In genomic region chr2:25981596-25982272, GRCh38 we compare ENCODE assay signal across 8 cellular contexts. TPM values are rescaled to one million over a fixed set of nuclear protein-coding genes. Genes with fewer than 3 reads are reported as not detected.
A peak's percentile ranks its signal among the peaks of the same experiment; 100 is the strongest.
DNase-seq lines count a peak whose midpoint lies in the region; ATAC-seq and TF ChIP-seq lines count a peak whose summit lies in the region.

No MANE protein-coding gene starts in this region.

- DNase-seq in COLO668 (lab: John Stamatoyannopoulos, UW; ENCODE audit: unreplicated experiment) (peak; percentile 32), NT2/D1 (ENCODE audit: low read depth, low spot score) (no peak), dorsolateral prefrontal cortex (peak in 1 of 10 donors; percentile 38), transverse colon (no peak), ureter (ENCODE audit: low spot score) (no peak), SKM-1 (lab: John Stamatoyannopoulos, UW; ENCODE audit: unreplicated experiment) (no peak)

- TF ChIP-seq EP300 in transverse colon (IDR thresholded peaks at IDR 0.05; ENCODE audit: low read depth) = no peak

- WGBS in mesodermal cell (ENCODE audit: insufficient coverage in 2 of 2), 2 experiments = 16 to 25% methylated on average over 35 to 36 of the region's 44 CpGs
- WGBS in transverse colon (ENCODE audit: low coverage in 1 of 2), 2 donors = 3% methylated on average over 20 of the region's 44 CpGs; no CpG with 5 or more reads in 1 of the 2 donors

- H3K27me3 ChIP-seq in NT2/D1 (ENCODE audit: insufficient read depth, insufficient read length) (no peaks in the 10 kb centered on the region), dorsolateral prefrontal cortex (no peaks in the 10 kb centered on the region), transverse colon (no peaks in the 10 kb centered on the region)

- intact Hi-C loops in dorsolateral prefrontal cortex (cut with DNase I) (loop anchor here (2.0 to 10.0 kb wide), 4 partner anchors 31 to 307 kb away; partner anchors contain the start of genes RAB10 (in 2 of the 2) and DTNB (in 1 of the 2)), transverse colon (cut with DNase I; ENCODE audit: low total_unique reads) (loop anchor here (10.0 kb wide), 1 partner anchor 163 kb away; no protein-coding TSS in a partner anchor)

- TF ChIP-seq POLR2A in transverse colon (IDR thresholded peaks at IDR 0.05) = no peak

- H3K36me3 ChIP-seq in NT2/D1 (ENCODE audit: insufficient read depth, insufficient read length, low read length) = peaks cover 28% of the 10 kb centered on the region
- H3K36me3 ChIP-seq in mesodermal cell (ENCODE audit: control insufficient read depth, insufficient read depth, low read length) = peaks cover 28% of the 10 kb centered on the region
- no peaks in the 10 kb centered on the region for H3K36me3 ChIP-seq in transverse colon

- H3K4me3 ChIP-seq in NT2/D1 (ENCODE audit: insufficient read length, low read depth) (peak overlapping the region; percentile 68), dorsolateral prefrontal cortex (peak overlapping the region; percentile 69 to 98 (median 90)), mesodermal cell (ENCODE audit: extremely low read depth, insufficient read depth, low read length, poor library complexity, severe bottlenecking) (peak overlapping the region; percentile 79), transverse colon (peak overlapping the region; percentile 37 to 84 (median 62))

- peak; percentile 5 for ATAC-seq in GM21423 (IDR thresholded peaks at IDR 0.05; ENCODE audit: unreplicated experiment)

- H3K9me3 ChIP-seq in NT2/D1 (ENCODE audit: insufficient read depth, low read length) (no peaks in the 10 kb centered on the region), mesodermal cell (ENCODE audit: control insufficient read depth, low read length) (no peaks in the 10 kb centered on the region), transverse colon (no peaks in the 10 kb centered on the region)

- peak overlapping the region; percentile 83 for H3K9ac ChIP-seq in NT2/D1 (ENCODE audit: insufficient read length, low read depth)

- peak overlapping the region; percentile 28 to 95 (median 89) for H3K27ac ChIP-seq in dorsolateral prefrontal cortex
- peak overlapping the region; percentile 45 for H3K27ac ChIP-seq in mesodermal cell (ENCODE audit: low read depth, low read length, severe bottlenecking)
- H3K27ac ChIP-seq in transverse colon = peak overlapping the region; percentile 64 to 80 (median 70)

- in situ Hi-C loops in transverse colon (cut with MboI; ENCODE audit: low pct_ligation_motif_present in 1 of 4, low pct_unique_long_range_greater_than_20kb in 1 of 4, low sequenced_read_pairs in 3 of 4) = no loop called here

- peaks cover 11% of the 10 kb centered on the region for H3K4me1 ChIP-seq in NT2/D1 (ENCODE audit: insufficient read depth, insufficient read length)
- H3K4me1 ChIP-seq in mesodermal cell (ENCODE audit: control insufficient read depth, insufficient read depth, low read length, poor library complexity, severe bottlenecking) = peaks cover 33% of the 10 kb centered on the region
- H3K4me1 ChIP-seq in transverse colon = peaks cover 5 to 15% (median 10%) of the 10 kb centered on the region in 4 donors

- TF ChIP-seq CTCF in dorsolateral prefrontal cortex (IDR thresholded peaks at IDR 0.05 in 54 of 56, conservative IDR thresholded peaks at IDR 0.05 in 2 of 56; ENCODE audit: low read depth in 1 of 56, partially characterized antibody in 56 of 56) (peak in 2 of 56 donors; percentile 3), transverse colon (IDR thresholded peaks at IDR 0.05) (no peak)

RNA-seq across cellular contexts. Expression of gene KIF3C, which starts 0.6 kb away (rescaled TPM):
- 100 to 1,000 TPM in 119 of 120 experiments, 10 to 100 TPM in 1; 82.2 to 364 (median 248) TPM for total RNA-seq in dorsolateral prefrontal cortex
- polyA plus RNA-seq in mesodermal cell (2013, experiment 1 of 2) = 48.1 TPM
- 37.7 TPM for polyA plus RNA-seq in mesodermal cell (2013, experiment 2 of 2)
- total RNA-seq in transverse colon = 1 to 10 TPM in 3 of 4 donors, under 1 TPM in 1; 0.37 to 3.2 (median 2.0) TPM
- total RNA-seq in ureter = 4.1 TPM

RNA-seq across cellular contexts. Expression of gene RAB10, which starts 52.1 kb away (rescaled TPM):
- 100 to 1,000 TPM in 104 of 120 experiments, 10 to 100 TPM in 16; 88.3 to 149 (median 112) TPM for total RNA-seq in dorsolateral prefrontal cortex
- 94.4 TPM for polyA plus RNA-seq in mesodermal cell (2013, experiment 1 of 2)
- polyA plus RNA-seq in mesodermal cell (2013, experiment 2 of 2) = 108 TPM
- total RNA-seq in transverse colon = 100 to 1,000 TPM in 3 of 4 donors, 10 to 100 TPM in 1; 99.5 to 150 (median 144) TPM
- total RNA-seq in ureter = 180 TPM

Comparison
In these comparisons a context has a peak if more than half of its experiments do, and no peak if none do; other contexts are left out.
1. RNA of gene KIF3C, which starts 0.6 kb away (total RNA-seq): 82.2 to 364 TPM in dorsolateral prefrontal cortex; 4.1 TPM in ureter (single experiment) and 0.37 to 3.2 TPM in transverse colon; every median in the first group is over 10 times any median in the second.
2. Peak in every context shown above with its lines, with median percentiles within 50 percentile points of each other: H3K4me3 ChIP-seq and H3K27ac ChIP-seq.